Comparison of ENCODE assay signal across 15 cellular contexts in genomic region chr17:80916246-80916645, GRCh38.
DNase-seq lines count a peak whose midpoint lies in the region; ATAC-seq and TF ChIP-seq lines count a peak whose summit lies in the region.
"Had no signal": no experiment of that assay in that cellular context is flagged by ENCODE, and none has a peak within 500 bp of the region (broad histone marks: within the 10 kb centered on the region; RNA-seq: fewer than 3 reads in every experiment).

No MANE protein-coding gene starts in this region.

- no peak overlapping the region for H3K18ac ChIP-seq in neuronal stem cell (ENCODE audit: low read length)

- H3K27ac Mint-ChIP-seq in chondrocyte (ENCODE audit: unreplicated experiment) = no peak overlapping the region
- H3K27ac Mint-ChIP-seq: CD4-positive, CD25-positive, alpha-beta regulatory T cell; H9 had no signal

- peaks cover 1% of the 10 kb centered on the region for H3K79me1 ChIP-seq in neuronal stem cell (ENCODE audit: low read depth, low read length)

- H3K4me1 Mint-ChIP-seq in chondrocyte (ENCODE audit: low read depth) = peaks cover 36% of the 10 kb centered on the region
- H3K4me1 Mint-ChIP-seq: H9 had no signal

- no peaks in the 10 kb centered on the region for H3K27me3 ChIP-seq in neuronal stem cell (ENCODE audit: control insufficient read depth in 3 of 3, insufficient read depth in 3 of 3, low read depth in 1 of 3, low read length in 3 of 3)
- H3K27me3 ChIP-seq in spleen (replicated peaks in 1 of 7) = no peaks in the 10 kb centered on the region
- H3K27me3 ChIP-seq in MG63 = no peaks in the 10 kb centered on the region

- H3K4me3 ChIP-seq in neuronal stem cell (ENCODE audit: low read length in 2 of 2) (peak overlapping the region in 1 of 2 donors; percentile 16), spleen (no peak overlapping the region), MG63 (no peak overlapping the region)
- H3K4me3 ChIP-seq: BLaER1 had no signal

- H2BK15ac ChIP-seq in neuronal stem cell (ENCODE audit: low read length) = no peak overlapping the region

- H3K9me3 ChIP-seq in neuronal stem cell (replicated peaks in 1 of 2; ENCODE audit: control insufficient read depth in 2 of 2, insufficient read depth in 1 of 2, low read depth in 1 of 2, low read length in 2 of 2) = peaks cover 15 to 24% of the 10 kb centered on the region in 2 donors
- H3K9me3 ChIP-seq in spleen = peaks cover 0 to 8% (median 0%) of the 10 kb centered on the region in 8 donors
- H3K9me3 ChIP-seq in MG63 = no peaks in the 10 kb centered on the region

- TF ChIP-seq CTCF in chondrocyte (IDR thresholded peaks at IDR 0.05) (no peak), spleen (IDR thresholded peaks at IDR 0.05 in 8 of 11, conservative IDR thresholded peaks at IDR 0.05 in 3 of 11) (no peak)

- no peak overlapping the region for H2BK12ac ChIP-seq in neuronal stem cell (ENCODE audit: low read length)

- H4K8ac ChIP-seq in neuronal stem cell (ENCODE audit: low read depth, low read length) = no peak overlapping the region

- DNase-seq in activated effector memory CD4-positive, alpha-beta T cell treated with anti-CD3 and anti-CD28 coated beads, Interleukin-2, amount 50 U/mL, for 16 hours = peak; percentile 49
- DNase-seq in activated effector memory CD4-positive, alpha-beta T cell treated with Interleukin-2 at 50 U/mL for 16 hours = no peak
- peak; percentile 61 for DNase-seq in chondrocyte (ENCODE audit: low spot score)
- no peak for DNase-seq in neuronal stem cell (ENCODE audit: low spot score)
- peak; percentile 36 for DNase-seq in spleen
- DNase-seq in NCI-H2081 treated with DMSO at 0.1 percent for 48 hours (lab: John Stamatoyannopoulos, UW) = no peak
- no peak for DNase-seq in MG63
- DNase-seq: 8988T; AML-193; CD4-positive, CD25-positive, alpha-beta regulatory T cell; DMS53; GOT3; H9 had no signal

- H3K27ac ChIP-seq in neuronal stem cell (replicated peaks; ENCODE audit: low read length) (no peak overlapping the region), spleen (no peak overlapping the region)
- H3K27ac ChIP-seq: BLaER1 had no signal

- WGBS in neuronal stem cell (ENCODE audit: extremely low coverage in 2 of 2, insufficient read length in 2 of 2, insufficient replicate concordance in 1 of 2), 2 donors = no CpG with 5 or more reads among the region's 8 CpGs
- 84 to 96% (median 86%) methylated on average over 6 to 8 of the region's 8 CpGs for WGBS in spleen, 5 donors

- no peak overlapping the region for H3K4ac ChIP-seq in neuronal stem cell (ENCODE audit: low read length)

- ATAC-seq in GM21381 (IDR thresholded peaks at IDR 0.05; ENCODE audit: unreplicated experiment) = no peak

- H3K14ac ChIP-seq in neuronal stem cell (ENCODE audit: low read length) = no peak overlapping the region

- H3K9ac ChIP-seq in neuronal stem cell (ENCODE audit: low read depth, low read length, poor library complexity) = no peak overlapping the region
- H3K9ac ChIP-seq: BLaER1 had no signal

- H3K4me3 Mint-ChIP-seq in chondrocyte (ENCODE audit: unreplicated experiment) = no peak overlapping the region
- H3K4me3 Mint-ChIP-seq: CD4-positive, CD25-positive, alpha-beta regulatory T cell; H9 had no signal

- H2AFZ ChIP-seq in neuronal stem cell (ENCODE audit: low read length) = no peak overlapping the region

- intact Hi-C loops in spleen (cut with DNase I; ENCODE audit: low total_unique reads) = no loop called here

- no peak overlapping the region for H4K91ac ChIP-seq in neuronal stem cell (ENCODE audit: low read depth, low read length, poor library complexity)

- H3K4me2 ChIP-seq in neuronal stem cell (ENCODE audit: insufficient read depth, low read length, poor library complexity, severe bottlenecking) = no peak overlapping the region
- H3K4me2 ChIP-seq: BLaER1 had no signal

- no peak overlapping the region for H2BK120ac ChIP-seq in neuronal stem cell (ENCODE audit: low read depth, low read length)

- peaks cover 12% of the 10 kb centered on the region for H3K36me3 Mint-ChIP-seq in chondrocyte (ENCODE audit: low read depth)

- H3K4me1 ChIP-seq in neuronal stem cell (ENCODE audit: control insufficient read depth in 2 of 2, insufficient read depth in 1 of 2, low read depth in 1 of 2, low read length in 2 of 2) (peaks cover 0 to 2% of the 10 kb centered on the region in 2 donors), spleen (peaks cover 3 to 36% (median 32%) of the 10 kb centered on the region in 6 donors)

- H3K9me3 Mint-ChIP-seq in chondrocyte (ENCODE audit: low read depth) = no peaks in the 10 kb centered on the region
- H3K9me3 Mint-ChIP-seq: CD4-positive, CD25-positive, alpha-beta regulatory T cell had no signal

- no peaks in the 10 kb centered on the region for H3K27me3 Mint-ChIP-seq in chondrocyte (ENCODE audit: low read depth)
- H3K27me3 Mint-ChIP-seq: CD4-positive, CD25-positive, alpha-beta regulatory T cell had no signal

- no peak for TF ChIP-seq POLR2A in spleen (IDR thresholded peaks at IDR 0.05)

- peak overlapping the region; percentile 86 for H3K23ac ChIP-seq in neuronal stem cell (ENCODE audit: low read depth, low read length, poor library complexity)

- peaks cover 17 to 45% of the 10 kb centered on the region in 2 donors for H3K36me3 ChIP-seq in neuronal stem cell (replicated peaks in 1 of 2; ENCODE audit: control insufficient read depth in 2 of 2, insufficient read depth in 2 of 2, low read length in 2 of 2)
- peaks cover 0 to 89% (median 11%) of the 10 kb centered on the region in 6 donors for H3K36me3 ChIP-seq in spleen
- H3K36me3 ChIP-seq in MG63 = peaks cover 55% of the 10 kb centered on the region

- no peak overlapping the region for H2AK5ac ChIP-seq in neuronal stem cell (ENCODE audit: low read depth, low read length)

- no peak overlapping the region for H2BK5ac ChIP-seq in neuronal stem cell (ENCODE audit: low read length)

Comparison
In these comparisons a context has a peak if more than half of its experiments do, and no peak if none do; other contexts are left out.
1. DNase-seq: peak in activated effector memory CD4-positive, alpha-beta T cell treated with anti-CD3 and anti-CD28 coated beads, Interleukin-2, amount 50 U/mL, for 16 hours (single experiment), chondrocyte (single experiment) and spleen (single experiment); none in activated effector memory CD4-positive, alpha-beta T cell treated with Interleukin-2 at 50 U/mL for 16 hours (single experiment), neuronal stem cell (single experiment), NCI-H2081 treated with DMSO at 0.1 percent for 48 hours (single experiment) and MG63 (single experiment).